ENCODE assay signal across 1 cellular context in the genomic region with DNA sequence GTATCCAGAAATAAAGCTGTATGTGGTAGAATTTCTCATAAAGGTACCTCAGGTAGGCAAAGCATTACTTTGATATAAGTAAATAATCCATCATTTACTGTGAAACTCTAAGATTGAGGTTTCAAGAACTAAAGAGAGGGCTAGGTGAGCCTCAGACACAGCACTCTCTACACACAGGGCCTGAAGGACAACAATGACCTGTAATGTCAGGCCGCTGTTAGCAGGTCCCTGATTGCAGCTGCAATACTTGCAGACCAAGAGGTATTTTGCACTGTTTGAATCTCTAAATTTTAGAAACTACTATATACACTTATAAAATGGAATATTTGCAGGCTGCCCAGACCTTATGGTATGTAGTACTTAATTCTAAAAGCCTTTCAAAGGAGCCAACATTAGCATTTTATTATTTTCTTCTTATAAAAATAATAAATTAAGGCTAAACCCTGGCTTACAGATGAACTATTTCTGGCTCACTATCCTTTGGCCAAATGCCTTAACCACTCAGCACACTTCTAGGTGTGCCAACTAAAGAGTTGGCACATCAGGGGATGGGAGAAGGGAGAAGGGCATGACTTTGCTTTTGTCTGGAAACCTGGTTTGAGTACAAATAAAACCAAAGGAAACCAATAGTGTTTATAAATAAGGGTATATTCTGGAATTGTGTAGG.
TF ChIP-seq lines count a peak whose summit lies in the region.

No MANE protein-coding gene starts in this region.

TF ChIP-seq in HepG2, 621 proteins besides CTCF, POLR2A, EP300 and RAD21:
- TF ChIP-seq, protein P1, sequence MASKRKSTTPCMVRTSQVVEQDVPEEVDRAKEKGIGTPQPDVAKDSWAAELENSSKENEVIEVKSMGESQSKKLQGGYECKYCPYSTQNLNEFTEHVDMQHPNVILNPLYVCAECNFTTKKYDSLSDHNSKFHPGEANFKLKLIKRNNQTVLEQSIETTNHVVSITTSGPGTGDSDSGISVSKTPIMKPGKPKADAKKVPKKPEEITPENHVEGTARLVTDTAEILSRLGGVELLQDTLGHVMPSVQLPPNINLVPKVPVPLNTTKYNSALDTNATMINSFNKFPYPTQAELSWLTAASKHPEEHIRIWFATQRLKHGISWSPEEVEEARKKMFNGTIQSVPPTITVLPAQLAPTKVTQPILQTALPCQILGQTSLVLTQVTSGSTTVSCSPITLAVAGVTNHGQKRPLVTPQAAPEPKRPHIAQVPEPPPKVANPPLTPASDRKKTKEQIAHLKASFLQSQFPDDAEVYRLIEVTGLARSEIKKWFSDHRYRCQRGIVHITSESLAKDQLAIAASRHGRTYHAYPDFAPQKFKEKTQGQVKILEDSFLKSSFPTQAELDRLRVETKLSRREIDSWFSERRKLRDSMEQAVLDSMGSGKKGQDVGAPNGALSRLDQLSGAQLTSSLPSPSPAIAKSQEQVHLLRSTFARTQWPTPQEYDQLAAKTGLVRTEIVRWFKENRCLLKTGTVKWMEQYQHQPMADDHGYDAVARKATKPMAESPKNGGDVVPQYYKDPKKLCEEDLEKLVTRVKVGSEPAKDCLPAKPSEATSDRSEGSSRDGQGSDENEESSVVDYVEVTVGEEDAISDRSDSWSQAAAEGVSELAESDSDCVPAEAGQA (IDR thresholded peaks at IDR 0.05; ENCODE audit: low read depth) = no peak
- TF ChIP-seq, protein P1 (CRISPR knock-in tag; IDR thresholded peaks at IDR 0.05; ENCODE audit: borderline replicate concordance) = no peak
- TF ChIP-seq PHF8 (CRISPR knock-in tag; IDR thresholded peaks at IDR 0.05) (no peak), STAT5B (CRISPR knock-in tag; IDR thresholded peaks at IDR 0.05) (no peak), SIN3B (IDR thresholded peaks at IDR 0.05; ENCODE audit: low read length) (no peak), ZNF160 (CRISPR knock-in tag; IDR thresholded peaks at IDR 0.05) (no peak), ZNF337 (CRISPR knock-in tag; IDR thresholded peaks at IDR 0.05; ENCODE audit: borderline replicate concordance, low read depth) (no peak), ZNF333 (CRISPR knock-in tag; IDR thresholded peaks at IDR 0.05; ENCODE audit: borderline replicate concordance) (no peak)
- TF ChIP-seq, protein P2, sequence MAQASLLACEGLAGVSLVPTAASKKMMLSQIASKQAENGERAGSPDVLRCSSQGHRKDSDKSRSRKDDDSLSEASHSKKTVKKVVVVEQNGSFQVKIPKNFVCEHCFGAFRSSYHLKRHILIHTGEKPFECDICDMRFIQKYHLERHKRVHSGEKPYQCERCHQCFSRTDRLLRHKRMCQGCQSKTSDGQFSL (CRISPR knock-in tag; IDR thresholded peaks at IDR 0.05) = no peak
- TF ChIP-seq, protein P3, sequence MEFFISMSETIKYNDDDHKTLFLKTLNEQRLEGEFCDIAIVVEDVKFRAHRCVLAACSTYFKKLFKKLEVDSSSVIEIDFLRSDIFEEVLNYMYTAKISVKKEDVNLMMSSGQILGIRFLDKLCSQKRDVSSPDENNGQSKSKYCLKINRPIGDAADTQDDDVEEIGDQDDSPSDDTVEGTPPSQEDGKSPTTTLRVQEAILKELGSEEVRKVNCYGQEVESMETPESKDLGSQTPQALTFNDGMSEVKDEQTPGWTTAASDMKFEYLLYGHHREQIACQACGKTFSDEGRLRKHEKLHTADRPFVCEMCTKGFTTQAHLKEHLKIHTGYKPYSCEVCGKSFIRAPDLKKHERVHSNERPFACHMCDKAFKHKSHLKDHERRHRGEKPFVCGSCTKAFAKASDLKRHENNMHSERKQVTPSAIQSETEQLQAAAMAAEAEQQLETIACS (CRISPR knock-in tag; IDR thresholded peaks at IDR 0.05) = no peak
- TF ChIP-seq, protein P4, sequence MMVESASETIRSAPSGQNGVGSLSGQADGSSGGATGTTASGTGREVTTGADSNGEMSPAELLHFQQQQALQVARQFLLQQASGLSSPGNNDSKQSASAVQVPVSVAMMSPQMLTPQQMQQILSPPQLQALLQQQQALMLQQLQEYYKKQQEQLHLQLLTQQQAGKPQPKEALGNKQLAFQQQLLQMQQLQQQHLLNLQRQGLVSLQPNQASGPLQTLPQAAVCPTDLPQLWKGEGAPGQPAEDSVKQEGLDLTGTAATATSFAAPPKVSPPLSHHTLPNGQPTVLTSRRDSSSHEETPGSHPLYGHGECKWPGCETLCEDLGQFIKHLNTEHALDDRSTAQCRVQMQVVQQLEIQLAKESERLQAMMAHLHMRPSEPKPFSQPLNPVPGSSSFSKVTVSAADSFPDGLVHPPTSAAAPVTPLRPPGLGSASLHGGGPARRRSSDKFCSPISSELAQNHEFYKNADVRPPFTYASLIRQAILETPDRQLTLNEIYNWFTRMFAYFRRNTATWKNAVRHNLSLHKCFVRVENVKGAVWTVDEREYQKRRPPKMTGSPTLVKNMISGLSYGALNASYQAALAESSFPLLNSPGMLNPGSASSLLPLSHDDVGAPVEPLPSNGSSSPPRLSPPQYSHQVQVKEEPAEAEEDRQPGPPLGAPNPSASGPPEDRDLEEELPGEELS (CRISPR knock-in tag; IDR thresholded peaks at IDR 0.05) = no peak
